18 cellular contexts compared by ENCODE assay signal in the genomic region with DNA sequence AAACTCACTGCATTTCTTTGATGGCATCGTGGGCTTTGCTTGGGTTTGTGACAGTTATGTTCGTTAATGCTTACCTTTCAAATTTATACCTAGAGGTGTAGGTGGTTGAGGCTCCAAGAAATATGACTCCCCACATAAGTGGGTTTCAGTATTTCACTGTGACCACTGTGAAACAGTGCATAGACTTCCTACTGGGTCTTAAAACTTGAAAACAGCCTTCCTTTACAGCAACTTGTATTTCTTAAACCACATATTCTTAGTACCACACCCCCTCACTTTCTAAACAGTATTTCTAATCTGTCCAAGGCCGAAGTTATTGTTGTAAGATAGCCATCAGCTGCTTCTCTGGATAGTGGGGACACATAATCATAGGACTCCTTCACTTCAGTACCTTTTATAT. TPM values are rescaled to one million over a fixed set of nuclear protein-coding genes. Genes with fewer than 3 reads are reported as not detected.
DNase-seq lines count a peak whose midpoint lies in the region; ATAC-seq and TF ChIP-seq lines count a peak whose summit lies in the region.
"Had no signal": no experiment of that assay in that cellular context is flagged by ENCODE, and none has a peak within 500 bp of the region (broad histone marks: within the 10 kb centered on the region; RNA-seq: fewer than 3 reads in every experiment).

No MANE protein-coding gene starts in this region.

- H3K27ac ChIP-seq in breast epithelium (no peak overlapping the region), left ventricle myocardium inferior (replicated peaks) (no peak overlapping the region), Karpas-422 (ENCODE audit: low read length) (no peak overlapping the region)
- H3K27ac ChIP-seq: BLaER1 treated with 17β-estradiol and CSF1 and Interleukin-3, amounts not matched to agents 10 nM and 100 nM had no signal

- H3K4me1 ChIP-seq in breast epithelium (no peaks in the 10 kb centered on the region), left ventricle myocardium inferior (no peaks in the 10 kb centered on the region), Karpas-422 (ENCODE audit: low read length) (no peaks in the 10 kb centered on the region)

- H3K27me3 ChIP-seq in breast epithelium = no peaks in the 10 kb centered on the region
- no peaks in the 10 kb centered on the region for H3K27me3 ChIP-seq in left ventricle myocardium inferior (ENCODE audit: low read depth)
- H3K27me3 ChIP-seq in Karpas-422 (ENCODE audit: low read length) = no peaks in the 10 kb centered on the region
- H3K27me3 ChIP-seq: BLaER1 treated with 17β-estradiol and CSF1 and Interleukin-3, amounts not matched to agents 10 nM and 100 nM had no signal

- no peak overlapping the region for H2AFZ ChIP-seq in Karpas-422 (ENCODE audit: low read length)

- POLR2A ChIA-PET in GM10248 (lab: Yijun Ruan, JAX) = no interaction called here

- no peak overlapping the region for H3K4me3 Mint-ChIP-seq in stimulated activated naive CD8-positive, alpha-beta T cell treated with anti-CD3 and anti-CD28 coated beads, Interleukin-15, amount 100 ng/mL, for 72 hours
- H3K4me3 Mint-ChIP-seq in T-helper 2 cell treated with Interferon-gamma antibody and Interleukin-4, amounts not matched to agents 5 μg/mL and 100 μg/mL, for 36 hours = peak overlapping the region; percentile 9
- H3K4me3 Mint-ChIP-seq: CD8-positive, alpha-beta memory T cell had no signal

- TF ChIP-seq POLR2A in breast epithelium (IDR thresholded peaks at IDR 0.05) = no peak

- H3K36me3 ChIP-seq in breast epithelium (no peaks in the 10 kb centered on the region), left ventricle myocardium inferior (no peaks in the 10 kb centered on the region), Karpas-422 (ENCODE audit: insufficient read depth, low read length) (no peaks in the 10 kb centered on the region)

- CTCF ChIA-PET in GM10248 (lab: Yijun Ruan, JAX) = no interaction called here

- H3K27ac Mint-ChIP-seq in stimulated activated naive CD8-positive, alpha-beta T cell treated with anti-CD3 and anti-CD28 coated beads, Interleukin-15, amount 100 ng/mL, for 72 hours = no peak overlapping the region
- peak overlapping the region; percentile 19 for H3K27ac Mint-ChIP-seq in T-helper 2 cell treated with Interferon-gamma antibody and Interleukin-4, amounts not matched to agents 5 μg/mL and 100 μg/mL, for 36 hours
- H3K27ac Mint-ChIP-seq: CD8-positive, alpha-beta memory T cell had no signal

- H3K9me3 ChIP-seq in breast epithelium (no peaks in the 10 kb centered on the region), left ventricle myocardium inferior (replicated peaks) (no peaks in the 10 kb centered on the region), Karpas-422 (ENCODE audit: low read length) (no peaks in the 10 kb centered on the region)

- peaks cover 12% of the 10 kb centered on the region for H3K4me1 Mint-ChIP-seq in stimulated activated naive CD8-positive, alpha-beta T cell treated with anti-CD3 and anti-CD28 coated beads, Interleukin-15, amount 100 ng/mL, for 72 hours
- H3K4me1 Mint-ChIP-seq in T-helper 2 cell treated with Interferon-gamma antibody and Interleukin-4, amounts not matched to agents 5 μg/mL and 100 μg/mL, for 36 hours (ENCODE audit: low read depth) = peaks cover 14% of the 10 kb centered on the region
- H3K4me1 Mint-ChIP-seq: CD8-positive, alpha-beta memory T cell had no signal

- H3K79me2 ChIP-seq in Karpas-422 (ENCODE audit: low read length) = no peaks in the 10 kb centered on the region

- H3K9me3 Mint-ChIP-seq in stimulated activated naive CD8-positive, alpha-beta T cell treated with anti-CD3 and anti-CD28 coated beads, Interleukin-15, amount 100 ng/mL, for 72 hours = no peaks in the 10 kb centered on the region
- no peaks in the 10 kb centered on the region for H3K9me3 Mint-ChIP-seq in T-helper 2 cell treated with Interferon-gamma antibody and Interleukin-4, amounts not matched to agents 5 μg/mL and 100 μg/mL, for 36 hours
- H3K9me3 Mint-ChIP-seq: CD8-positive, alpha-beta memory T cell had no signal

- ATAC-seq in stimulated activated naive CD8-positive, alpha-beta T cell treated with anti-CD3 and anti-CD28 coated beads, Interleukin-15, amount 100 ng/mL, for 72 hours = peak; percentile 70
- ATAC-seq in stimulated activated naive CD8-positive, alpha-beta T cell treated with anti-CD3 and anti-CD28 coated beads, Interleukin-15, Interleukin-2, amounts not matched to agents 100 U/mL and 50 U/mL, for 24 hours = no peak
- peak; percentile 53 for ATAC-seq in HG03565 (IDR thresholded peaks at IDR 0.05; ENCODE audit: unreplicated experiment)
- ATAC-seq: GM12878, Panc1, Right ventricle myocardium inferior had no signal

- H4K20me1 ChIP-seq in Karpas-422 (ENCODE audit: insufficient read depth, low read depth, low read length) = no peaks in the 10 kb centered on the region
- H4K20me1 ChIP-seq: BLaER1 treated with 17β-estradiol and CSF1 and Interleukin-3, amounts not matched to agents 10 nM and 100 nM had no signal

- no peak for DNase-seq in stimulated activated naive CD8-positive, alpha-beta T cell treated with anti-CD3 and anti-CD28 coated beads, Interleukin-15, amount 100 ng/mL, for 72 hours
- no peak for DNase-seq in stimulated activated naive CD8-positive, alpha-beta T cell treated with anti-CD3 and anti-CD28 coated beads, Interleukin-15, Interleukin-2, amounts not matched to agents 100 U/mL and 50 U/mL, for 24 hours
- no peak for DNase-seq in T-helper 2 cell treated with Interferon-gamma antibody and Interleukin-4, amounts not matched to agents 5 μg/mL and 100 μg/mL, for 36 hours (ENCODE audit: low spot score)
- no peak for DNase-seq in breast epithelium (ENCODE audit: low spot score in 2 of 2)
- no peak for DNase-seq in left ventricle myocardium inferior
- no peak for DNase-seq in Karpas-422
- DNase-seq in GM10248 (ENCODE audit: extremely low spot score) = no peak
- DNase-seq: CD8-positive, alpha-beta memory T cell; DMS79 treated with DMSO at 0.1 percent for 48 hours; H7; NCI-H1417; NCI-H2029 treated with DMSO at 0.1 percent for 48 hours; NCI-H524 had no signal

- peaks cover under 1% of the 10 kb centered on the region for H3K36me3 Mint-ChIP-seq in T-helper 2 cell treated with Interferon-gamma antibody and Interleukin-4, amounts not matched to agents 5 μg/mL and 100 μg/mL, for 36 hours (ENCODE audit: low read depth)

- H3K4me3 ChIP-seq in breast epithelium (no peak overlapping the region), left ventricle myocardium inferior (no peak overlapping the region), Karpas-422 (ENCODE audit: low read length) (no peak overlapping the region)
- H3K4me3 ChIP-seq: BLaER1 treated with 17β-estradiol and CSF1 and Interleukin-3, amounts not matched to agents 10 nM and 100 nM; GM12878 had no signal

- TF ChIP-seq CTCF in breast epithelium (IDR thresholded peaks at IDR 0.05) (no peak), left ventricle myocardium inferior (IDR thresholded peaks at IDR 0.05; ENCODE audit: borderline replicate concordance) (no peak), GM10248 (IDR thresholded peaks at IDR 0.05; ENCODE audit: control extremely low read depth, extremely low read depth, low read depth, missing control alignments) (no peak)

- H3K4me2 ChIP-seq in Karpas-422 (ENCODE audit: low read depth, low read length, poor library complexity, severe bottlenecking) = no peak overlapping the region
- H3K4me2 ChIP-seq: BLaER1 treated with 17β-estradiol and CSF1 and Interleukin-3, amounts not matched to agents 10 nM and 100 nM had no signal

- no peak overlapping the region for H3K9ac ChIP-seq in Karpas-422 (ENCODE audit: low read length)
- H3K9ac ChIP-seq: BLaER1 treated with 17β-estradiol and CSF1 and Interleukin-3, amounts not matched to agents 10 nM and 100 nM had no signal

- H3K9me2 ChIP-seq in Karpas-422 (replicated peaks; ENCODE audit: insufficient read depth, low read length) = no peaks in the 10 kb centered on the region

- intact Hi-C loops in breast epithelium (cut with DNase I; ENCODE audit: low total_unique reads) = no loop called here
- intact Hi-C loops in left ventricle myocardium inferior (cut with micrococcal nuclease) = no loop called here

- H3K27me3 Mint-ChIP-seq in stimulated activated naive CD8-positive, alpha-beta T cell treated with anti-CD3 and anti-CD28 coated beads, Interleukin-15, amount 100 ng/mL, for 72 hours = peaks cover 4% of the 10 kb centered on the region
- H3K27me3 Mint-ChIP-seq in T-helper 2 cell treated with Interferon-gamma antibody and Interleukin-4, amounts not matched to agents 5 μg/mL and 100 μg/mL, for 36 hours (ENCODE audit: low read depth) = no peaks in the 10 kb centered on the region
- H3K27me3 Mint-ChIP-seq: CD8-positive, alpha-beta memory T cell had no signal

RNA-seq across cellular contexts. Expression of a gene that starts 48.3 kb away (rescaled TPM):
- total RNA-seq in breast epithelium (under 1 TPM; 0.29 to 0.66 (median 0.32) TPM), left ventricle myocardium inferior (not detected)
- not detected in 2 replicates for total RNA-seq in Karpas-422 (2014; rRNA removed; shearing (Covaris generic); ENCODE audit: low replicate concordance)

RNA-seq across cellular contexts. Expression of a gene that starts 56.6 kb away (rescaled TPM):
- under 1 TPM; 0.16 to 0.33 (median 0.29) TPM for total RNA-seq in breast epithelium
- total RNA-seq in left ventricle myocardium inferior = 50.9 TPM
- total RNA-seq in Karpas-422 (2014; rRNA removed; shearing (Covaris generic); ENCODE audit: low replicate concordance) = 0.47 and 0.67 TPM in 2 replicates

Comparison
In these comparisons a context has a peak if more than half of its experiments do, and no peak if none do; other contexts are left out.
1. RNA of a gene that starts 56.6 kb away (total RNA-seq): 50.9 TPM in left ventricle myocardium inferior (single experiment); 0.47 to 0.67 TPM in Karpas-422 and 0.16 to 0.33 TPM in breast epithelium; every median in the first group is over 10 times any median in the second.